ENCODE assay signal across 12 cellular contexts in the genomic region with DNA sequence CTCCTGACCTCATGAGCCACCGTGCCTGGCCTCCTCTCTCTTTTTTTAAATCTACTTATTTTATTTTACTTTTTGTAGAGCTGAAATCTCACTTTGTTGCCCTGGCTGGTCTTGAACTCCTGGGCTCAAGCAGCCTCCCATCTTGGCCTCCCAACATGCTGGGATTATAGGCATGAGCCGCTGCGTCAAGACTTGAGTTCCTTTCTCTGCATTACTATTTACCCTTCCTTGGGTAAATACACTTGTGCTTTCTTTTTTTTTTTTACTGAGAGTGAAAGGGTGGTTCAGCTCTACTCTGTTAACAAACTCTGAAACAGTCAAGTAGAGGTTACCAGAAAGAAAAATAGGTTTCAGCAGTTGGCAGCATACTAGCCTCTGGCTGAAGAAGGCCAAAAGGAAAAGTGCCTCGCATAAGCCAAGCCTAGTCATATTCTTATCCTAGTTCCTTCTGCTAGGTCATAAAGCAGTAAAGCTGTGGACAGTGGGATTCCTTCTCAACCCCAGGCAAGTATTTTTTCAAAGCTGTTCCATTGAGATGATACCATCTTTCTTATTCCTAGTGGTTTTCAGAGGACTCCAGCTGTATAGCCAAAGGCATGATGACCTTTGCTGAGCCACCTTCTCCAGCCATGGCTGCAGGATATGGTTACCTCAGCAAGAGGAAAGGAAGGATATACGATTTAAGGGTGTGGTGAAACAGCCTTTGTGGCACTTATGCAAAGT.
DNase-seq lines count a peak whose midpoint lies in the region; ATAC-seq, FAIRE-seq and TF ChIP-seq lines count a peak whose summit lies in the region.
"Had no signal": no experiment of that assay in that cellular context is flagged by ENCODE, and none has a peak within 500 bp of the region (broad histone marks: within the 10 kb centered on the region; RNA-seq: fewer than 3 reads in every experiment).

No MANE protein-coding gene starts in this region.

- H3K4me2 ChIP-seq in astrocyte (ENCODE audit: low read length): no peak overlapping the region

- peaks cover 49% of the 10 kb centered on the region for H3K79me2 ChIP-seq in astrocyte (ENCODE audit: insufficient read depth, low read length)

- POLR2A ChIA-PET in CD4-positive, alpha-beta T cell (lab: Charles Lee): interaction anchor here (1.7 kb wide), 1 partner anchor 11 kb away, joined by 5 read pairs; no protein-coding TSS in a partner anchor

- no peak for TF ChIP-seq CTCF in CD4-positive, alpha-beta T cell (IDR thresholded peaks at IDR 0.05)
- no peak for TF ChIP-seq CTCF in astrocyte (IDR thresholded peaks at IDR 0.05; ENCODE audit: insufficient read depth, low read depth, low read length)

- H3K9me3 ChIP-seq in CD4-positive, alpha-beta T cell (ENCODE audit: control insufficient read depth, low read length): peaks cover 5% of the 10 kb centered on the region
- H3K9me3 ChIP-seq in astrocyte (ENCODE audit: insufficient read depth, low read depth, low read length) (peaks cover 2% of the 10 kb centered on the region), mucosa of rectum (ENCODE audit: control insufficient read depth in 2 of 2, low read length in 2 of 2) (peaks cover 0 to 3% of the 10 kb centered on the region in 2 donors)

- H3K4me3 ChIP-seq in astrocyte (ENCODE audit: insufficient read depth, low read depth, low read length): no peak overlapping the region
- H3K4me3 ChIP-seq in mucosa of rectum (ENCODE audit: low read length in 2 of 2): no peak overlapping the region
- no peak overlapping the region for H3K4me3 ChIP-seq in H7 (ENCODE audit: insufficient read depth, low read depth, low read length)
- H3K4me3 ChIP-seq: heart right ventricle, skin epidermis had no signal

- CTCF ChIA-PET in CD4-positive, alpha-beta T cell (lab: Charles Lee): interaction anchor here (0.6 to 1.6 kb wide), 4 partner anchors 8 to 231 kb away, joined by 3 to 4 read pairs (median 4); no protein-coding TSS in a partner anchor

- H3K36me3 ChIP-seq in astrocyte (ENCODE audit: insufficient read depth, low read length) (no peaks in the 10 kb centered on the region), mucosa of rectum (ENCODE audit: control insufficient read depth in 2 of 2, insufficient read depth in 2 of 2, low read length in 2 of 2) (no peaks in the 10 kb centered on the region), H7 (replicated peaks; ENCODE audit: control insufficient read depth, insufficient read depth, low read length) (no peaks in the 10 kb centered on the region)

- peaks cover 70% of the 10 kb centered on the region for H3K36me3 Mint-ChIP-seq in CD4-positive, alpha-beta T cell (ENCODE audit: low read depth)
- peaks cover 11% of the 10 kb centered on the region for H3K36me3 Mint-ChIP-seq in astrocyte (ENCODE audit: low read depth, unreplicated experiment)
- H3K36me3 Mint-ChIP-seq in activated T-helper 1 cell treated with anti-CD3 and anti-CD28 coated beads, Interleukin-12 subunit alpha, Interleukin-12 subunit beta, Interleukin-2, Interleukin-4 antibody, amounts not matched to agents 30 ng/mL and 10 ng/mL and 1 ng/mL, durations not matched to agents 14 hours and 24 hours and 36 hours (ENCODE audit: low read depth): peaks cover 25% of the 10 kb centered on the region

- no peaks in the 10 kb centered on the region for H3K27me3 Mint-ChIP-seq in CD4-positive, alpha-beta T cell
- H3K27me3 Mint-ChIP-seq in astrocyte (ENCODE audit: low read depth, unreplicated experiment): no peaks in the 10 kb centered on the region
- H3K27me3 Mint-ChIP-seq in activated T-helper 1 cell treated with anti-CD3 and anti-CD28 coated beads, Interleukin-12 subunit alpha, Interleukin-12 subunit beta, Interleukin-2, Interleukin-4 antibody, amounts not matched to agents 30 ng/mL and 10 ng/mL and 1 ng/mL, durations not matched to agents 14 hours and 24 hours and 36 hours (ENCODE audit: insufficient read depth): no peaks in the 10 kb centered on the region

- H3K27me3 ChIP-seq in CD4-positive, alpha-beta T cell (ENCODE audit: control insufficient read depth, insufficient read depth, low read length): no peaks in the 10 kb centered on the region
- H3K27me3 ChIP-seq in astrocyte (ENCODE audit: insufficient read depth, low read length) (no peaks in the 10 kb centered on the region), mucosa of rectum (ENCODE audit: control insufficient read depth in 2 of 2, insufficient read depth in 2 of 2, low read length in 2 of 2) (no peaks in the 10 kb centered on the region), H7 (ENCODE audit: control insufficient read depth, insufficient read depth, low read length) (no peaks in the 10 kb centered on the region)
- H3K27me3 ChIP-seq: heart right ventricle had no signal

- peak overlapping the region; percentile 6 for H3K4me3 Mint-ChIP-seq in CD4-positive, alpha-beta T cell
- H3K4me3 Mint-ChIP-seq in astrocyte (ENCODE audit: unreplicated experiment): no peak overlapping the region
- no peak overlapping the region for H3K4me3 Mint-ChIP-seq in activated T-helper 1 cell treated with anti-CD3 and anti-CD28 coated beads, Interleukin-12 subunit alpha, Interleukin-12 subunit beta, Interleukin-2, Interleukin-4 antibody, amounts not matched to agents 30 ng/mL and 10 ng/mL and 1 ng/mL, durations not matched to agents 14 hours and 24 hours and 36 hours

- peaks cover 81% of the 10 kb centered on the region for H3K4me1 Mint-ChIP-seq in CD4-positive, alpha-beta T cell (ENCODE audit: low read depth)
- peaks cover 30% of the 10 kb centered on the region for H3K4me1 Mint-ChIP-seq in astrocyte (ENCODE audit: low read depth, unreplicated experiment)
- H3K4me1 Mint-ChIP-seq in activated T-helper 1 cell treated with anti-CD3 and anti-CD28 coated beads, Interleukin-12 subunit alpha, Interleukin-12 subunit beta, Interleukin-2, Interleukin-4 antibody, amounts not matched to agents 30 ng/mL and 10 ng/mL and 1 ng/mL, durations not matched to agents 14 hours and 24 hours and 36 hours (ENCODE audit: low read depth): peaks cover 49% of the 10 kb centered on the region

- intact Hi-C loops in CD4-positive, alpha-beta T cell (cut with DNase I, micrococcal nuclease): no loop called here
- intact Hi-C loops in activated T-helper 1 cell treated with anti-CD3 and anti-CD28 coated beads, Interleukin-12 subunit alpha, Interleukin-12 subunit beta, Interleukin-2, Interleukin-4 antibody, amounts not matched to agents 30 ng/mL and 10 ng/mL and 1 ng/mL, durations not matched to agents 14 hours and 24 hours and 36 hours (cut with micrococcal nuclease): no loop called here

- peaks cover 52% of the 10 kb centered on the region for H4K20me1 ChIP-seq in astrocyte (ENCODE audit: insufficient read depth, low read length)

- FAIRE-seq in astrocyte (lab: Jason Lieb, UNC): no peak
- FAIRE-seq: D721Med had no signal

- DNase-seq in CD4-positive, alpha-beta T cell: no peak
- DNase-seq in GF-D8 (lab: John Stamatoyannopoulos, UW) (peak; percentile 61), astrocyte (ENCODE audit: low read depth) (peak; percentile 26), H7 (no peak), foreskin melanocyte (no peak)
- DNase-seq in activated T-helper 1 cell treated with anti-CD3 and anti-CD28 coated beads, Interleukin-12 subunit alpha, Interleukin-12 subunit beta, Interleukin-2, Interleukin-4 antibody, amounts not matched to agents 30 ng/mL and 10 ng/mL and 1 ng/mL, durations not matched to agents 14 hours and 24 hours and 36 hours (ENCODE audit: low spot score): no peak
- DNase-seq: heart right ventricle, NCI-H1930 had no signal

- H3K27ac ChIP-seq in CD4-positive, alpha-beta T cell (ENCODE audit: low read depth, low read length): no peak overlapping the region
- H3K27ac ChIP-seq in astrocyte (ENCODE audit: low read depth, low read length) (no peak overlapping the region), mucosa of rectum (ENCODE audit: low read depth in 2 of 2, low read length in 2 of 2) (peak overlapping the region; percentile 75 to 80)

- H3K27ac Mint-ChIP-seq in CD4-positive, alpha-beta T cell: peak overlapping the region; percentile 74
- no peak overlapping the region for H3K27ac Mint-ChIP-seq in astrocyte (ENCODE audit: unreplicated experiment)
- H3K27ac Mint-ChIP-seq in activated T-helper 1 cell treated with anti-CD3 and anti-CD28 coated beads, Interleukin-12 subunit alpha, Interleukin-12 subunit beta, Interleukin-2, Interleukin-4 antibody, amounts not matched to agents 30 ng/mL and 10 ng/mL and 1 ng/mL, durations not matched to agents 14 hours and 24 hours and 36 hours: no peak overlapping the region

- H3K9ac ChIP-seq in astrocyte (ENCODE audit: low read length) (no peak overlapping the region), mucosa of rectum (ENCODE audit: low read depth in 1 of 2, low read length in 2 of 2) (peak overlapping the region in 1 of 2 donors; percentile 13)

- H3K4me1 ChIP-seq in astrocyte (ENCODE audit: insufficient read depth, low read length) (peaks cover 5% of the 10 kb centered on the region), mucosa of rectum (ENCODE audit: control insufficient read depth in 2 of 2, insufficient read depth in 2 of 2, low read length in 2 of 2) (peaks cover 39 to 47% of the 10 kb centered on the region in 2 donors)

- ATAC-seq in CD4-positive, alpha-beta T cell (ENCODE audit: poor library complexity): no peak
- no peak for ATAC-seq in HG03025 (IDR thresholded peaks at IDR 0.05; ENCODE audit: low FRiP score, unreplicated experiment)

- no peak overlapping the region for H2AFZ ChIP-seq in astrocyte (ENCODE audit: low read depth, low read length)

- peaks cover 3% of the 10 kb centered on the region for H3K9me3 Mint-ChIP-seq in CD4-positive, alpha-beta T cell
- H3K9me3 Mint-ChIP-seq in astrocyte (ENCODE audit: unreplicated experiment): no peaks in the 10 kb centered on the region
- peaks cover 11% of the 10 kb centered on the region for H3K9me3 Mint-ChIP-seq in activated T-helper 1 cell treated with anti-CD3 and anti-CD28 coated beads, Interleukin-12 subunit alpha, Interleukin-12 subunit beta, Interleukin-2, Interleukin-4 antibody, amounts not matched to agents 30 ng/mL and 10 ng/mL and 1 ng/mL, durations not matched to agents 14 hours and 24 hours and 36 hours

Comparison
In these comparisons a context has a peak if more than half of its experiments do, and no peak if none do; other contexts are left out.
1. DNase-seq: peak in GF-D8 (single experiment) and astrocyte (single experiment); none in CD4-positive, alpha-beta T cell (0 of 10), H7 (single experiment), activated T-helper 1 cell treated with anti-CD3 and anti-CD28 coated beads, Interleukin-12 subunit alpha, Interleukin-12 subunit beta, Interleukin-2, Interleukin-4 antibody, amounts not matched to agents 30 ng/mL and 10 ng/mL and 1 ng/mL, durations not matched to agents 14 hours and 24 hours and 36 hours (single experiment) and foreskin melanocyte (single experiment).
2. H3K27ac ChIP-seq: peak in mucosa of rectum (2 of 2); none in CD4-positive, alpha-beta T cell (single experiment) and astrocyte (single experiment).